In genomic region chr2:152406119-152406835, GRCh38 we compare ENCODE assay signal across 10 cellular contexts.
A peak's percentile ranks its signal among the peaks of the same experiment; 100 is the strongest.
DNase-seq lines count a peak whose midpoint lies in the region; ATAC-seq lines count a peak whose summit lies in the region.
"Had no signal": no experiment of that assay in that cellular context is flagged by ENCODE, and none has a peak within 500 bp of the region (broad histone marks: within the 10 kb centered on the region; RNA-seq: fewer than 3 reads in every experiment).

No MANE protein-coding gene starts in this region.

- peak overlapping the region; percentile 2 for H3K4me3 Mint-ChIP-seq in activated T-helper 1 cell treated with anti-CD3 and anti-CD28 coated beads, Interleukin-12 subunit alpha, Interleukin-12 subunit beta, Interleukin-2, Interleukin-4 antibody, amounts not matched to agents 30 ng/mL and 10 ng/mL and 1 ng/mL, durations not matched to agents 14 hours and 24 hours and 36 hours
- H3K4me3 Mint-ChIP-seq in stimulated activated memory B cell treated with anti-CD40 and anti-IgM and Interleukin-4, amounts not matched to agents 10 μg/mL and 1 μg/mL and 100 μg/mL, for 72 hours: no peak overlapping the region

- no peak for DNase-seq in activated T-helper 1 cell treated with anti-CD3 and anti-CD28 coated beads, Interleukin-12 subunit alpha, Interleukin-12 subunit beta, Interleukin-2, Interleukin-4 antibody, amounts not matched to agents 30 ng/mL and 10 ng/mL and 1 ng/mL, durations not matched to agents 14 hours and 24 hours and 36 hours (ENCODE audit: low spot score)
- DNase-seq in mesenteric fat pad (ENCODE audit: low spot score): no peak
- no peak for DNase-seq in effector CD4-positive, alpha-beta T cell
- DNase-seq: activated effector memory CD4-positive, alpha-beta T cell treated with anti-CD3 and anti-CD28 coated beads, Interleukin-2, amount 50 U/mL, for 16 hours; naive B cell; RPMI8226 had no signal

- H3K27ac Mint-ChIP-seq in activated T-helper 1 cell treated with anti-CD3 and anti-CD28 coated beads, Interleukin-12 subunit alpha, Interleukin-12 subunit beta, Interleukin-2, Interleukin-4 antibody, amounts not matched to agents 30 ng/mL and 10 ng/mL and 1 ng/mL, durations not matched to agents 14 hours and 24 hours and 36 hours: peak overlapping the region; percentile 67
- peak overlapping the region; percentile 74 for H3K27ac Mint-ChIP-seq in stimulated activated memory B cell treated with anti-CD40 and anti-IgM and Interleukin-4, amounts not matched to agents 10 μg/mL and 1 μg/mL and 100 μg/mL, for 72 hours

- H3K36me3 Mint-ChIP-seq in activated T-helper 1 cell treated with anti-CD3 and anti-CD28 coated beads, Interleukin-12 subunit alpha, Interleukin-12 subunit beta, Interleukin-2, Interleukin-4 antibody, amounts not matched to agents 30 ng/mL and 10 ng/mL and 1 ng/mL, durations not matched to agents 14 hours and 24 hours and 36 hours (ENCODE audit: low read depth): no peaks in the 10 kb centered on the region
- H3K36me3 Mint-ChIP-seq in stimulated activated memory B cell treated with anti-CD40 and anti-IgM and Interleukin-4, amounts not matched to agents 10 μg/mL and 1 μg/mL and 100 μg/mL, for 72 hours: no peaks in the 10 kb centered on the region
- H3K36me3 Mint-ChIP-seq: naive B cell had no signal

- no peaks in the 10 kb centered on the region for H3K27me3 Mint-ChIP-seq in activated T-helper 1 cell treated with anti-CD3 and anti-CD28 coated beads, Interleukin-12 subunit alpha, Interleukin-12 subunit beta, Interleukin-2, Interleukin-4 antibody, amounts not matched to agents 30 ng/mL and 10 ng/mL and 1 ng/mL, durations not matched to agents 14 hours and 24 hours and 36 hours (ENCODE audit: insufficient read depth)
- H3K27me3 Mint-ChIP-seq in stimulated activated memory B cell treated with anti-CD40 and anti-IgM and Interleukin-4, amounts not matched to agents 10 μg/mL and 1 μg/mL and 100 μg/mL, for 72 hours: no peaks in the 10 kb centered on the region
- H3K27me3 Mint-ChIP-seq: naive B cell had no signal

- peak; percentile 55 for ATAC-seq in GM19035 (IDR thresholded peaks at IDR 0.05; ENCODE audit: unreplicated experiment)
- ATAC-seq in HG02759 (IDR thresholded peaks at IDR 0.05; ENCODE audit: unreplicated experiment): peak; percentile 44
- peak; percentile 71 for ATAC-seq in stimulated activated memory B cell treated with anti-CD40 and anti-IgM and Interleukin-4, amounts not matched to agents 10 μg/mL and 1 μg/mL and 100 μg/mL, for 72 hours
- no peak for ATAC-seq in HG02970 (IDR thresholded peaks at IDR 0.05; ENCODE audit: low FRiP score, unreplicated experiment)

- intact Hi-C loops in activated T-helper 1 cell treated with anti-CD3 and anti-CD28 coated beads, Interleukin-12 subunit alpha, Interleukin-12 subunit beta, Interleukin-2, Interleukin-4 antibody, amounts not matched to agents 30 ng/mL and 10 ng/mL and 1 ng/mL, durations not matched to agents 14 hours and 24 hours and 36 hours (cut with micrococcal nuclease): loop anchor here (1.0 to 10.0 kb wide), 5 partner anchors 9 to 581 kb away; partner anchors contain the start of genes ARL5A and FMNL2

- no peaks in the 10 kb centered on the region for H3K9me3 Mint-ChIP-seq in activated T-helper 1 cell treated with anti-CD3 and anti-CD28 coated beads, Interleukin-12 subunit alpha, Interleukin-12 subunit beta, Interleukin-2, Interleukin-4 antibody, amounts not matched to agents 30 ng/mL and 10 ng/mL and 1 ng/mL, durations not matched to agents 14 hours and 24 hours and 36 hours
- H3K9me3 Mint-ChIP-seq in stimulated activated memory B cell treated with anti-CD40 and anti-IgM and Interleukin-4, amounts not matched to agents 10 μg/mL and 1 μg/mL and 100 μg/mL, for 72 hours: no peaks in the 10 kb centered on the region
- H3K9me3 Mint-ChIP-seq: naive B cell had no signal

- H3K4me1 Mint-ChIP-seq in activated T-helper 1 cell treated with anti-CD3 and anti-CD28 coated beads, Interleukin-12 subunit alpha, Interleukin-12 subunit beta, Interleukin-2, Interleukin-4 antibody, amounts not matched to agents 30 ng/mL and 10 ng/mL and 1 ng/mL, durations not matched to agents 14 hours and 24 hours and 36 hours (ENCODE audit: low read depth): peaks cover 60% of the 10 kb centered on the region
- peaks cover 24% of the 10 kb centered on the region for H3K4me1 Mint-ChIP-seq in stimulated activated memory B cell treated with anti-CD40 and anti-IgM and Interleukin-4, amounts not matched to agents 10 μg/mL and 1 μg/mL and 100 μg/mL, for 72 hours
